8 cellular contexts compared by ENCODE assay signal in the genomic region with DNA sequence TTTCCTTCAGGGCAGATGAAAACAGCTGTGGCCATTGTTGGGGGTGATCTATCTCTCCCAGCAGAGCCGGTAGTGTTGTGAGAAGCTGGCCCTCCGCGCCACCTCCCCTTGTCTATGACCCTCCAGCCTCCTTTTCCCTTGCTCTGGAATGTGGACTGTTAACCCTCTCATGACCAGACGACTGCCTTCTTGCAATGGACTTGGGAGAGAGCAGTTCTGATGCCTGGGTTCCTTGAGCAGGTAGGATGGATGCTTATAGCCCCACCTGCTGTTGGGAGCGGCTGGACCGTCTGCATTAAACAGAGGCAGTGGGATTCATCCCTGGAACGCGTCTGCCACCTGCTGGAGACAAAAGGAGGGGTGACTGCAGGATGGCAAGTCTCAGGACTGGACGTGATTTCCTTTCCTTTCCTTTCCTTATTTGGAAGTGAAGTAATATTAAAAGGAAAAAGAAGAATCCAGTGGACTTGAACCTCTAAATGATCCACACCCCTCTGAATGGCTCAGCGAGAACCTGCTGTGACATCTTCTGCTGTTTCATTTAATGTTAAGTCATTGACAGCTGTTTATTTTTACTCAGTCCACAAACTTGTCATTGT. TPM values are rescaled to one million over a fixed set of nuclear protein-coding genes. Genes with fewer than 3 reads are reported as not detected.
DNase-seq lines count a peak whose midpoint lies in the region; ATAC-seq and TF ChIP-seq lines count a peak whose summit lies in the region.

No MANE protein-coding gene starts in this region.

- intact Hi-C loops in mucosa of descending colon (cut with DNase I, micrococcal nuclease) = loop anchor here in 1 of 2 donors (1.0 kb wide), 1 partner anchor 66 kb away; no protein-coding TSS in a partner anchor

- no peak overlapping the region for H3K4me2 ChIP-seq in OCI-LY1 (ENCODE audit: low read length)

- H3K4me3 ChIP-seq in OCI-LY1 (ENCODE audit: low read depth, low read length, poor library complexity, severe bottlenecking) (no peak overlapping the region), epithelial cell of proximal tubule (ENCODE audit: low read depth, low read length) (no peak overlapping the region), mucosa of descending colon (no peak overlapping the region)

- no peaks in the 10 kb centered on the region for H3K79me2 ChIP-seq in OCI-LY1 (ENCODE audit: insufficient read depth, low read length)

- H3F3A ChIP-seq in OCI-LY1 (ENCODE audit: insufficient read depth, low read length) = no peaks in the 10 kb centered on the region

- no peak overlapping the region for H3K9ac ChIP-seq in OCI-LY1 (ENCODE audit: low read length)

- H3K9me3 ChIP-seq in OCI-LY1 (ENCODE audit: low read length) (no peaks in the 10 kb centered on the region), mucosa of descending colon (no peaks in the 10 kb centered on the region)

- H3K27ac ChIP-seq in OCI-LY1 (ENCODE audit: low read depth, low read length, poor library complexity, severe bottlenecking) = no peak overlapping the region

- no peaks in the 10 kb centered on the region for H3K9me2 ChIP-seq in OCI-LY1 (ENCODE audit: low read depth, low read length)

- in situ Hi-C loops in KBM-7 (cut with MboI; ENCODE audit: low pct_unique_long_range_greater_than_20kb, low sequenced_read_pairs) = loop anchor here (10.0 kb wide), 1 partner anchor 186 kb away; no protein-coding TSS in a partner anchor

- DNase-seq in ELR (ENCODE audit: low read depth) (peak; percentile 94), KBM-7 (peak; percentile 90), epithelial cell of proximal tubule (ENCODE audit: low read depth) (peak; percentile 36), mucosa of descending colon (peak; percentile 89 to 98 (median 97))
- peak; percentile 95 for DNase-seq in activated CD8-positive, alpha-beta memory T cell treated with anti-CD3 and anti-CD28 coated beads, Interleukin-2, amount 50 U/mL, for 48 hours
- peak; percentile 97 for DNase-seq in stimulated activated CD8-positive, alpha-beta memory T cell treated with anti-CD3 and anti-CD28 coated beads, Interleukin-4, amount 100 ng/mL, for 48 hours

- no peak overlapping the region for H2AFZ ChIP-seq in OCI-LY1 (ENCODE audit: low read length)

- ATAC-seq in mucosa of descending colon (peak; percentile 99), HG03520 (IDR thresholded peaks at IDR 0.05; ENCODE audit: unreplicated experiment) (no peak)

- peak; percentile 100 for TF ChIP-seq CTCF in OCI-LY1 (IDR thresholded peaks at IDR 0.05; ENCODE audit: low read length)
- peak; percentile 100 for TF ChIP-seq CTCF in epithelial cell of proximal tubule (conservative IDR thresholded peaks at IDR 0.05; ENCODE audit: low read depth, low read length)
- peak; percentile 93 for TF ChIP-seq CTCF in mucosa of descending colon (IDR thresholded peaks at IDR 0.05)

- H3K27me3 ChIP-seq in OCI-LY1 (ENCODE audit: insufficient read depth, low read length) = peaks cover 4% of the 10 kb centered on the region; the same call in 1 of the 2 replicates

- no peaks in the 10 kb centered on the region for H3K4me1 ChIP-seq in OCI-LY1 (ENCODE audit: insufficient read depth, low read length, severe bottlenecking)
- peaks cover 7% of the 10 kb centered on the region for H3K4me1 ChIP-seq in mucosa of descending colon (ENCODE audit: low read depth)

- no peaks in the 10 kb centered on the region for H4K20me1 ChIP-seq in OCI-LY1 (ENCODE audit: insufficient read depth, low read length)

- no peaks in the 10 kb centered on the region for H3K36me3 ChIP-seq in OCI-LY1 (ENCODE audit: insufficient read depth, low read length)
- no peaks in the 10 kb centered on the region for H3K36me3 ChIP-seq in mucosa of descending colon (ENCODE audit: low read depth)

RNA-seq across cellular contexts. Expression of a gene that starts 1.8 kb away (rescaled TPM):
- total RNA-seq in epithelial cell of proximal tubule (not detected in 2 replicates), mucosa of descending colon (not detected)

RNA-seq across cellular contexts. Expression of a gene that starts 18.4 kb away (rescaled TPM):
- 46.3 and 47.5 TPM in 2 replicates for total RNA-seq in epithelial cell of proximal tubule
- total RNA-seq in mucosa of descending colon = 100 to 1,000 TPM in 1 of 3 donors, 10 to 100 TPM in 2; 46.9 to 123 (median 62.9) TPM

RNA-seq across cellular contexts. Expression of a gene that starts 19.9 kb away (rescaled TPM):
- not detected in 2 replicates for total RNA-seq in epithelial cell of proximal tubule
- not detected for total RNA-seq in mucosa of descending colon

Comparison
In these comparisons a context has a peak if more than half of its experiments do, and no peak if none do; other contexts are left out.
1. DNase-seq: peak in every context shown above with its lines; median percentile 97 in mucosa of descending colon; 97 in stimulated activated CD8-positive, alpha-beta memory T cell treated with anti-CD3 and anti-CD28 coated beads, Interleukin-4, amount 100 ng/mL, for 48 hours; 95 in activated CD8-positive, alpha-beta memory T cell treated with anti-CD3 and anti-CD28 coated beads, Interleukin-2, amount 50 U/mL, for 48 hours; 94 in ELR; 90 in KBM-7; 36 in epithelial cell of proximal tubule.